In genomic region chr6:32852018-32852843, GRCh38 we compare ENCODE assay signal across 8 cellular contexts. TPM values are rescaled to one million over a fixed set of nuclear protein-coding genes. Genes with fewer than 3 reads are reported as not detected.
DNase-seq lines count a peak whose midpoint lies in the region; ATAC-seq and TF ChIP-seq lines count a peak whose summit lies in the region.

No MANE protein-coding gene starts in this region.

- H3K9me3 Mint-ChIP-seq in endodermal cell: no peaks in the 10 kb centered on the region
- no peaks in the 10 kb centered on the region for H3K9me3 Mint-ChIP-seq in naive thymus-derived CD8-positive, alpha-beta T cell

- WGBS in endodermal cell (ENCODE audit: insufficient coverage in 1 of 2, insufficient read length in 1 of 2), 2 experiments: 67 to 81% methylated on average over 10 to 23 of the region's 23 CpGs

- H3K27ac Mint-ChIP-seq in endodermal cell: no peak overlapping the region
- H3K27ac Mint-ChIP-seq in naive thymus-derived CD8-positive, alpha-beta T cell: peak overlapping the region; percentile 95 to 100 (median 100)

- no peaks in the 10 kb centered on the region for H3K36me3 Mint-ChIP-seq in endodermal cell (ENCODE audit: low read depth)
- peaks cover 37 to 70% (median 56%) of the 10 kb centered on the region in 3 donors for H3K36me3 Mint-ChIP-seq in naive thymus-derived CD8-positive, alpha-beta T cell

- H3K4me3 ChIP-seq in GM08714 (ENCODE audit: low read length) (peak overlapping the region; percentile 84), RWPE2 (ENCODE audit: severe bottlenecking) (peak overlapping the region; percentile 55), endodermal cell (ENCODE audit: low read length) (peak overlapping the region; percentile 77)

- H3K4me3 Mint-ChIP-seq in endodermal cell: peak overlapping the region; percentile 68
- H3K4me3 Mint-ChIP-seq in naive thymus-derived CD8-positive, alpha-beta T cell: peak overlapping the region; percentile 90 to 100 (median 98)

- ATAC-seq in RWPE2 (ENCODE audit: low read depth): no peak
- ATAC-seq in naive thymus-derived CD8-positive, alpha-beta T cell: no peak
- ATAC-seq in GM21447 (IDR thresholded peaks at IDR 0.05; ENCODE audit: unreplicated experiment): no peak
- no peak for ATAC-seq in HG02938 (IDR thresholded peaks at IDR 0.05; ENCODE audit: unreplicated experiment)

- H3K27me3 ChIP-seq in RWPE2 (ENCODE audit: insufficient read depth, poor library complexity, severe bottlenecking): no peaks in the 10 kb centered on the region
- peaks cover 97% of the 10 kb centered on the region for H3K27me3 ChIP-seq in endodermal cell (ENCODE audit: control insufficient read depth, insufficient read depth, low read length, poor library complexity, severe bottlenecking)

- DNase-seq in RWPE2 (ENCODE audit: low spot score) (no peak), endodermal cell (no peak), dedifferentiated amniotic fluid mesenchymal stem cell (ENCODE audit: extremely low spot score) (no peak), 8988T (no peak)
- peak in 1 of 10 donors; percentile 27 for DNase-seq in naive thymus-derived CD8-positive, alpha-beta T cell

- no peak overlapping the region for H3K9ac ChIP-seq in endodermal cell (ENCODE audit: extremely low read depth, low read length, poor library complexity, severe bottlenecking)

- H3K4me1 ChIP-seq in RWPE2 (ENCODE audit: insufficient read depth, poor library complexity, severe bottlenecking) (no peaks in the 10 kb centered on the region), endodermal cell (ENCODE audit: control insufficient read depth, insufficient read depth, low read length) (no peaks in the 10 kb centered on the region)

- H3K27me3 Mint-ChIP-seq in endodermal cell (ENCODE audit: insufficient read depth): peaks cover 94% of the 10 kb centered on the region
- no peaks in the 10 kb centered on the region for H3K27me3 Mint-ChIP-seq in naive thymus-derived CD8-positive, alpha-beta T cell

- TF ChIP-seq CTCF in RWPE2 (IDR thresholded peaks at IDR 0.05; ENCODE audit: poor library complexity, severe bottlenecking) (no peak), endodermal cell (conservative IDR thresholded peaks at IDR 0.05) (no peak)

- peaks cover 33% of the 10 kb centered on the region for H3K36me3 ChIP-seq in RWPE2 (ENCODE audit: low read depth)
- H3K36me3 ChIP-seq in endodermal cell (ENCODE audit: control insufficient read depth, insufficient read depth, low read length): no peaks in the 10 kb centered on the region

- peak overlapping the region; percentile 63 for H3K27ac ChIP-seq in RWPE2 (ENCODE audit: poor library complexity, severe bottlenecking)
- H3K27ac ChIP-seq in endodermal cell (ENCODE audit: low read depth, low read length): no peak overlapping the region

- POLR2A ChIA-PET in naive thymus-derived CD8-positive, alpha-beta T cell (lab: Charles Lee): interaction anchor here (2.3 to 7.9 kb wide), 6 partner anchors 10 to 118 kb away, joined by 6 to 743 read pairs (median 48); partner anchors contain the start of genes BRD2, PSMB8 and TAP2

- peaks cover 6% of the 10 kb centered on the region for H3K4me1 Mint-ChIP-seq in endodermal cell
- peaks cover 54 to 77% (median 73%) of the 10 kb centered on the region in 4 donors for H3K4me1 Mint-ChIP-seq in naive thymus-derived CD8-positive, alpha-beta T cell

- no peaks in the 10 kb centered on the region for H3K9me3 ChIP-seq in RWPE2 (ENCODE audit: severe bottlenecking)
- H3K9me3 ChIP-seq in endodermal cell (ENCODE audit: control insufficient read depth, low read length): no peaks in the 10 kb centered on the region

RNA-seq across cellular contexts. Expression of gene TAP1, which starts 1.3 kb away (rescaled TPM):
- 1 to 10 TPM; 2.0 to 2.6 TPM for total RNA-seq in endodermal cell
- polyA plus RNA-seq in endodermal cell (2013, experiment 1 of 2): 1.3 TPM
- polyA plus RNA-seq in endodermal cell (2013, experiment 2 of 2): 1.2 TPM
- total RNA-seq in naive thymus-derived CD8-positive, alpha-beta T cell: 100 to 1,000 TPM; 113 TPM
- 100 to 1,000 TPM; 197 to 283 (median 230) TPM for polyA plus RNA-seq in naive thymus-derived CD8-positive, alpha-beta T cell

RNA-seq across cellular contexts. Expression of gene PSMB9, which starts 1.8 kb away (rescaled TPM):
- total RNA-seq in endodermal cell: not detected
- not detected for polyA plus RNA-seq in endodermal cell (2013, experiment 1 of 2)
- polyA plus RNA-seq in endodermal cell (2013, experiment 2 of 2): not detected
- 100 to 1,000 TPM; 102 to 104 TPM for total RNA-seq in naive thymus-derived CD8-positive, alpha-beta T cell
- 100 to 1,000 TPM; 402 to 432 (median 424) TPM for polyA plus RNA-seq in naive thymus-derived CD8-positive, alpha-beta T cell

RNA-seq across cellular contexts. Expression of gene PSMB8, which starts 8.4 kb away (rescaled TPM):
- 1 to 10 TPM in 1 of 2 donors, under 1 TPM in 1; 0.93 to 3.1 TPM for total RNA-seq in endodermal cell
- 0.64 TPM for polyA plus RNA-seq in endodermal cell (2013, experiment 1 of 2)
- polyA plus RNA-seq in endodermal cell (2013, experiment 2 of 2): 0.50 TPM
- 100 to 1,000 TPM; 133 to 138 TPM for total RNA-seq in naive thymus-derived CD8-positive, alpha-beta T cell
- 100 to 1,000 TPM; 350 to 386 (median 386) TPM for polyA plus RNA-seq in naive thymus-derived CD8-positive, alpha-beta T cell

RNA-seq across cellular contexts. Expression of gene TAP2, which starts 13.7 kb away (rescaled TPM):
- total RNA-seq in endodermal cell: 1 to 10 TPM; 3.4 to 6.6 TPM
- 2.6 TPM for polyA plus RNA-seq in endodermal cell (2013, experiment 1 of 2)
- polyA plus RNA-seq in endodermal cell (2013, experiment 2 of 2): 1.0 TPM
- total RNA-seq in naive thymus-derived CD8-positive, alpha-beta T cell: 100 to 1,000 TPM in 1 of 2 experiments, 10 to 100 TPM in 1; 96.2 to 117 TPM
- polyA plus RNA-seq in naive thymus-derived CD8-positive, alpha-beta T cell: 10 to 100 TPM; 24.2 to 36.6 (median 25.3) TPM

RNA-seq across cellular contexts. Expression of gene HLA-DOB, which starts 35.4 kb away (rescaled TPM):
- not detected for total RNA-seq in endodermal cell
- polyA plus RNA-seq in endodermal cell (2013, experiment 1 of 2): not detected
- polyA plus RNA-seq in endodermal cell (2013, experiment 2 of 2): not detected
- 1 to 10 TPM; 3.9 to 5.6 TPM for total RNA-seq in naive thymus-derived CD8-positive, alpha-beta T cell
- under 1 TPM in 2 of 3 donors, not detected in 1; 0.43 to 0.75 TPM for polyA plus RNA-seq in naive thymus-derived CD8-positive, alpha-beta T cell

Comparison
In these comparisons a context has a peak if more than half of its experiments do, and no peak if none do; other contexts are left out.
1. RNA of gene TAP1, which starts 1.3 kb away (total RNA-seq): 113 TPM in naive thymus-derived CD8-positive, alpha-beta T cell; 2.0 to 2.6 TPM in endodermal cell; every median in the first group is over 10 times any median in the second.
2. RNA of gene PSMB9, which starts 1.8 kb away (total RNA-seq): 102 to 104 TPM in naive thymus-derived CD8-positive, alpha-beta T cell; not detected in endodermal cell; every median in the first group is over 100 times any median in the second.
3. RNA of gene PSMB8, which starts 8.4 kb away (total RNA-seq): 133 to 138 TPM in naive thymus-derived CD8-positive, alpha-beta T cell; 0.93 to 3.1 TPM in endodermal cell; every median in the first group is over 10 times any median in the second.
4. Peak in every context shown above with its lines, with median percentiles within 50 percentile points of each other: H3K4me3 ChIP-seq.